ENCODE assay signal across 19 cellular contexts in genomic region chr18:46574000-46574739, GRCh38.
A peak's percentile ranks its signal among the peaks of the same experiment; 100 is the strongest.
DNase-seq lines count a peak whose midpoint lies in the region; ATAC-seq and TF ChIP-seq lines count a peak whose summit lies in the region.
"Had no signal": no experiment of that assay in that cellular context is flagged by ENCODE, and none has a peak within 500 bp of the region (broad histone marks: within the 10 kb centered on the region; RNA-seq: fewer than 3 reads in every experiment).

No MANE protein-coding gene starts in this region.

- TF ChIP-seq CTCF in GM13977 (IDR thresholded peaks at IDR 0.05; ENCODE audit: extremely low read depth, insufficient read depth, missing control alignments): no peak
- TF ChIP-seq CTCF in WERI-Rb-1 (IDR thresholded peaks at IDR 0.05; ENCODE audit: low read depth, low read length): no peak

- no peaks in the 10 kb centered on the region for H3K4me1 Mint-ChIP-seq in stimulated activated effector memory CD8-positive, alpha-beta T cell treated with anti-CD3 and anti-CD28 coated beads, Interleukin-12 subunit alpha, Interleukin-12 subunit beta, amount 100 ng/mL, for 72 hours
- H3K4me1 Mint-ChIP-seq: T-helper 17 cell had no signal

- no peaks in the 10 kb centered on the region for H3K27me3 ChIP-seq in WERI-Rb-1 (ENCODE audit: insufficient read depth, low read depth, severe bottlenecking)
- H3K27me3 ChIP-seq: ascending aorta, gastrocnemius medialis, left lung had no signal

- DNase-seq in GM13977 (ENCODE audit: low spot score): peak; percentile 60
- DNase-seq in WERI-Rb-1: peak; percentile 43
- DNase-seq in cerebellar cortex (ENCODE audit: low spot score): no peak
- DNase-seq in activated naive CD4-positive, alpha-beta T cell (lab: John Stamatoyannopoulos, UW): no peak
- DNase-seq in stimulated activated effector memory CD8-positive, alpha-beta T cell treated with anti-CD3 and anti-CD28 coated beads, Interleukin-12 subunit alpha, Interleukin-12 subunit beta, amount 100 ng/mL, for 72 hours (ENCODE audit: low spot score in 2 of 2): no peak
- no peak for DNase-seq in AML-193 (lab: John Stamatoyannopoulos, UW)
- DNase-seq: activated CD4-positive, CD25-positive, alpha-beta regulatory T cell treated with anti-CD3 and anti-CD28 coated beads, Interleukin-2, amount 50 U/mL, for 72 hours; activated naive CD4-positive, alpha-beta T cell treated with Interleukin-2 at 50 U/mL for 16 hours; gastrocnemius medialis; HCEC 1CT; left lung; NCI-H1436 treated with DMSO at 0.1 percent for 48 hours; NCI-H226; Right ventricle myocardium superior; stimulated activated CD4-positive, alpha-beta T cell treated with anti-CD3 and anti-CD28 coated beads, Interleukin-2, amount 100 ng/mL, for 24 hours; T-helper 17 cell had no signal

- no peaks in the 10 kb centered on the region for H3K36me3 Mint-ChIP-seq in stimulated activated effector memory CD8-positive, alpha-beta T cell treated with anti-CD3 and anti-CD28 coated beads, Interleukin-12 subunit alpha, Interleukin-12 subunit beta, amount 100 ng/mL, for 72 hours

- H3K4me3 Mint-ChIP-seq in stimulated activated effector memory CD8-positive, alpha-beta T cell treated with anti-CD3 and anti-CD28 coated beads, Interleukin-12 subunit alpha, Interleukin-12 subunit beta, amount 100 ng/mL, for 72 hours: no peak overlapping the region
- H3K4me3 Mint-ChIP-seq: T-helper 17 cell had no signal

- no peaks in the 10 kb centered on the region for H3K36me3 ChIP-seq in WERI-Rb-1
- H3K36me3 ChIP-seq: ascending aorta, gastrocnemius medialis had no signal

- H3K9me3 ChIP-seq in WERI-Rb-1 (ENCODE audit: severe bottlenecking): no peaks in the 10 kb centered on the region
- H3K9me3 ChIP-seq: ascending aorta, gastrocnemius medialis, left lung had no signal

- H3K27ac ChIP-seq in WERI-Rb-1: no peak overlapping the region
- H3K27ac ChIP-seq: ascending aorta, gastrocnemius medialis, left lung had no signal

- in situ Hi-C loops in GM13977 (cut with MboI; ENCODE audit: low pct_unique_long_range_greater_than_20kb, low sequenced_read_pairs, unreplicated experiment): no loop called here

- peak; percentile 59 for ATAC-seq in GM21367 (IDR thresholded peaks at IDR 0.05; ENCODE audit: unreplicated experiment)
- peak; percentile 67 for ATAC-seq in HG03025 (IDR thresholded peaks at IDR 0.05; ENCODE audit: low FRiP score, unreplicated experiment)
- ATAC-seq in stimulated activated effector memory CD8-positive, alpha-beta T cell treated with anti-CD3 and anti-CD28 coated beads, Interleukin-12 subunit alpha, Interleukin-12 subunit beta, amount 100 ng/mL, for 72 hours: no peak
- ATAC-seq: gastrocnemius medialis, left lung, T-helper 17 cell had no signal

- H3K27ac Mint-ChIP-seq in stimulated activated effector memory CD8-positive, alpha-beta T cell treated with anti-CD3 and anti-CD28 coated beads, Interleukin-12 subunit alpha, Interleukin-12 subunit beta, amount 100 ng/mL, for 72 hours: no peak overlapping the region
- H3K27ac Mint-ChIP-seq: T-helper 17 cell had no signal

- H3K9me3 Mint-ChIP-seq in stimulated activated effector memory CD8-positive, alpha-beta T cell treated with anti-CD3 and anti-CD28 coated beads, Interleukin-12 subunit alpha, Interleukin-12 subunit beta, amount 100 ng/mL, for 72 hours: no peaks in the 10 kb centered on the region

- H3K4me3 ChIP-seq in WERI-Rb-1 (ENCODE audit: low read depth, low read length): no peak overlapping the region
- H3K4me3 ChIP-seq: ascending aorta, gastrocnemius medialis, left lung had no signal

Comparison
In these comparisons a context has a peak if more than half of its experiments do, and no peak if none do; other contexts are left out.
1. DNase-seq: peak in GM13977 (single experiment) and WERI-Rb-1 (single experiment); none in cerebellar cortex (single experiment), activated naive CD4-positive, alpha-beta T cell (0 of 4), stimulated activated effector memory CD8-positive, alpha-beta T cell treated with anti-CD3 and anti-CD28 coated beads, Interleukin-12 subunit alpha, Interleukin-12 subunit beta, amount 100 ng/mL, for 72 hours (0 of 2) and AML-193 (0 of 2).